ENCODE assay signal across 15 cellular contexts in genomic region chr13:28349371-28349770, GRCh38.
"Had no signal": no experiment of that assay in that cellular context is flagged by ENCODE, and none has a peak within 500 bp of the region (broad histone marks: within the 10 kb centered on the region; RNA-seq: fewer than 3 reads in every experiment).

No MANE protein-coding gene starts in this region.

- H3K36me3 ChIP-seq: colonic mucosa, esophagus squamous epithelium, ovary, right atrium auricular region, tibial artery had no signal

- H3K4me3 ChIP-seq: colonic mucosa, esophagus squamous epithelium, hepatocyte, ovary, right atrium auricular region, tibial artery had no signal

- H3K27ac ChIP-seq: colonic mucosa, esophagus squamous epithelium, foreskin keratinocyte, hepatocyte, ovary, tibial artery had no signal

- H3K4me1 ChIP-seq: colonic mucosa, esophagus squamous epithelium, foreskin keratinocyte, tibial artery had no signal

- H3K27me3 ChIP-seq: colonic mucosa, hepatocyte, ovary, right atrium auricular region, tibial artery had no signal

- ATAC-seq: foreskin keratinocyte; natural killer cell; stimulated activated memory B cell treated with anti-CD40 and anti-IgM and Interleukin-4, amounts not matched to agents 10 μg/mL and 1 μg/mL and 100 μg/mL, for 72 hours had no signal

- H2AFZ ChIP-seq: hepatocyte had no signal

- H3K4me2 ChIP-seq: hepatocyte had no signal

- H3K9me3 ChIP-seq: colonic mucosa, esophagus squamous epithelium, ovary, right atrium auricular region, tibial artery had no signal

- DNase-seq: cerebellar nuclear complex; colonic mucosa; dermis blood vessel endothelial cell; esophagus squamous epithelium; foreskin keratinocyte; kidney glomerular epithelial cell; natural killer cell; nucleus accumbens; ovary; small intestine; stimulated activated CD4-positive, alpha-beta T cell treated with anti-CD3 and anti-CD28 coated beads, Interleukin-4, amount 100 ng/mL, for 1 hour; tibial artery had no signal
